In the genomic region with DNA sequence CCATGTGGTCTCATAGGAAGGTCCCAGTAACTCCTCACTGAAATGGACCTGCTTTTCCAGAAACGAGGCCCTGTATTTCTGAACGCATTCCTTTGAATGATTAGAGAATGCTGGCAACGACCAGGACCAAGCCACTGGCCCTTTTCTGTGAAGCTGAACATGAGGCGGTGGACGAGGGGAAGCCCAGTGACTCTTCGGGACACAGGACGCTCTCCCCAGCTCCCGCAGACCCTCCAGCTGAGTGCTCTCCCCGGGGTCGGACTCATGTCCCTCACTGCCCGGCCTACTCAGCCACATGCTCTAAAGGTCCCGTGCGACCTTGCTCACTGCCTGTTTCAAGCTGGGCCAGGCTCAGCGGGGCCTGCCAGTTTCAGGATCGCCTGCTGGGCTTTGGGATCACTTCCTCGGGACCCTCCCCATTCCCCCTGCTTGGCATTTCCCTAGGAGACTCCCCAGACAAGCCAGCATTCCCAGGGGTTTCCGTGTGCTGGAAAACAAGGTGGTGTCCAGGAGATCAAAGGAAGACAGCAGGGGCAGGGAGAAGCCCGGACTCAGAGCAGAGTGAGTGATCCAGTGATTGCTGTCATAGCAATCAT, we compare ENCODE assay signal across 31 cellular contexts. TPM values are rescaled to one million over a fixed set of nuclear protein-coding genes. Genes with fewer than 3 reads are reported as not detected.
"Had no signal": no experiment of that assay in that cellular context is flagged by ENCODE, and none has a peak within 500 bp of the region (broad histone marks: within the 10 kb centered on the region; RNA-seq: fewer than 3 reads in every experiment).

No MANE protein-coding gene starts in this region.

- H3K27me3 Mint-ChIP-seq: activated CD4-positive, alpha-beta memory T cell treated with anti-CD3 and anti-CD28 coated beads for 36 hours; activated naive CD8-positive, alpha-beta T cell treated with anti-CD3 and anti-CD28 coated beads, Interleukin-2, amount 10 ng/mL, durations not matched to agents 7 days and 5 days; IgD-negative memory B cell had no signal

- H3K4me1 Mint-ChIP-seq: activated CD4-positive, alpha-beta T cell treated with anti-CD3 and anti-CD28 coated beads, Interleukin-2, amount 10 ng/mL, durations not matched to agents 7 days and 5 days; activated naive CD4-positive, alpha-beta T cell treated with anti-CD3 and anti-CD28 coated beads, Interleukin-2, amount 10 ng/mL, durations not matched to agents 7 days and 5 days; activated naive CD8-positive, alpha-beta T cell treated with anti-CD3 and anti-CD28 coated beads, Interleukin-2, amount 10 ng/mL, durations not matched to agents 7 days and 5 days; activated T-helper 17 cell treated with anti-CD3 and anti-CD28 coated beads, Interleukin-2, amount 50 U/mL, for 72 hours; IgD-negative memory B cell had no signal

- ATAC-seq: activated T-helper 17 cell treated with anti-CD3 and anti-CD28 coated beads, Interleukin-2, amount 50 U/mL, for 72 hours; Panc1; Right ventricle myocardium inferior; WTC11 had no signal

- H3K27ac Mint-ChIP-seq: activated CD4-positive, alpha-beta memory T cell treated with anti-CD3 and anti-CD28 coated beads for 36 hours; activated CD4-positive, alpha-beta T cell treated with anti-CD3 and anti-CD28 coated beads, Interleukin-2, amount 10 ng/mL, durations not matched to agents 7 days and 5 days; activated naive CD4-positive, alpha-beta T cell treated with anti-CD3 and anti-CD28 coated beads, Interleukin-2, amount 10 ng/mL, durations not matched to agents 7 days and 5 days; activated naive CD8-positive, alpha-beta T cell treated with anti-CD3 and anti-CD28 coated beads, Interleukin-2, amount 10 ng/mL, durations not matched to agents 7 days and 5 days; activated T-helper 17 cell treated with anti-CD3 and anti-CD28 coated beads, Interleukin-2, amount 50 U/mL, for 72 hours; IgD-negative memory B cell; T-helper 1 cell treated with Interleukin-12 subunit alpha and Interleukin-12 subunit beta and Interleukin-4 antibody, amounts not matched to agents 30 μg/mL and 1 μg/mL, for 36 hours; WTC11 had no signal

- H3K9me3 Mint-ChIP-seq: activated CD4-positive, alpha-beta memory T cell treated with anti-CD3 and anti-CD28 coated beads for 36 hours; activated CD4-positive, alpha-beta T cell treated with anti-CD3 and anti-CD28 coated beads, Interleukin-2, amount 10 ng/mL, durations not matched to agents 7 days and 5 days; activated naive CD4-positive, alpha-beta T cell treated with anti-CD3 and anti-CD28 coated beads, Interleukin-2, amount 10 ng/mL, durations not matched to agents 7 days and 5 days; activated naive CD8-positive, alpha-beta T cell treated with anti-CD3 and anti-CD28 coated beads, Interleukin-2, amount 10 ng/mL, durations not matched to agents 7 days and 5 days; activated T-helper 17 cell treated with anti-CD3 and anti-CD28 coated beads, Interleukin-2, amount 50 U/mL, for 72 hours; IgD-negative memory B cell; T-helper 1 cell treated with Interleukin-12 subunit alpha and Interleukin-12 subunit beta and Interleukin-4 antibody, amounts not matched to agents 30 μg/mL and 1 μg/mL, for 36 hours; WTC11 had no signal

- H3K36me3 Mint-ChIP-seq: activated CD4-positive, alpha-beta memory T cell treated with anti-CD3 and anti-CD28 coated beads for 36 hours; activated naive CD4-positive, alpha-beta T cell treated with anti-CD3 and anti-CD28 coated beads, Interleukin-2, amount 10 ng/mL, durations not matched to agents 7 days and 5 days; activated naive CD8-positive, alpha-beta T cell treated with anti-CD3 and anti-CD28 coated beads, Interleukin-2, amount 10 ng/mL, durations not matched to agents 7 days and 5 days; IgD-negative memory B cell; WTC11 had no signal

- H3K4me3 Mint-ChIP-seq: activated CD4-positive, alpha-beta memory T cell treated with anti-CD3 and anti-CD28 coated beads for 36 hours; activated CD4-positive, alpha-beta T cell treated with anti-CD3 and anti-CD28 coated beads, Interleukin-2, amount 10 ng/mL, durations not matched to agents 7 days and 5 days; activated naive CD4-positive, alpha-beta T cell treated with anti-CD3 and anti-CD28 coated beads, Interleukin-2, amount 10 ng/mL, durations not matched to agents 7 days and 5 days; activated naive CD8-positive, alpha-beta T cell treated with anti-CD3 and anti-CD28 coated beads, Interleukin-2, amount 10 ng/mL, durations not matched to agents 7 days and 5 days; activated T-helper 17 cell treated with anti-CD3 and anti-CD28 coated beads, Interleukin-2, amount 50 U/mL, for 72 hours; IgD-negative memory B cell; T-helper 1 cell treated with Interleukin-12 subunit alpha and Interleukin-12 subunit beta and Interleukin-4 antibody, amounts not matched to agents 30 μg/mL and 1 μg/mL, for 36 hours; WTC11 had no signal

- DNase-seq: activated CD4-positive, alpha-beta memory T cell treated with anti-CD3 and anti-CD28 coated beads for 36 hours; activated CD4-positive, alpha-beta T cell treated with anti-CD3 and anti-CD28 coated beads, Interleukin-2, amount 10 ng/mL, durations not matched to agents 7 days and 5 days; activated CD4-positive, CD25-positive, alpha-beta regulatory T cell treated with anti-CD3 and anti-CD28 coated beads, Interleukin-2, amount 50 U/mL, for 72 hours; activated CD8-positive, alpha-beta memory T cell treated with anti-CD3 and anti-CD28 coated beads for 24 hours; activated gamma-delta T cell treated with Interleukin-2 at 50 U/mL for 16 hours; activated naive CD4-positive, alpha-beta T cell treated with anti-CD3 and anti-CD28 coated beads, Interleukin-2, amount 10 ng/mL, durations not matched to agents 7 days and 5 days; activated naive CD8-positive, alpha-beta T cell treated with anti-CD3 and anti-CD28 coated beads, Interleukin-2, amount 10 ng/mL, durations not matched to agents 7 days and 5 days; activated T-cell treated with anti-CD3 and anti-CD28 coated beads, Interleukin-2, amount 50 U/mL, for 48 hours; adrenal gland; anterior cingulate cortex; caudate nucleus; KG1; NCI-H1048; NCI-H1930; NCI-H2171 treated with DMSO at 0.1 percent for 48 hours; NCI-H226; NCI-H510A; NCI-H69; NK-92 treated with Interleukin-12 subunit alpha and Interleukin-12 subunit beta, amount 100 ng/mL, for 24 hours; OCI-M1; RPMI8226; SJCRH30; SK-N-SH had no signal

RNA-seq across cellular contexts. Expression of gene CST9, which starts 2.6 kb away (rescaled TPM):
- total RNA-seq: activated CD4-positive, alpha-beta memory T cell treated with anti-CD3 and anti-CD28 coated beads for 36 hours; activated CD4-positive, alpha-beta T cell treated with anti-CD3 and anti-CD28 coated beads, Interleukin-2, amount 10 ng/mL, durations not matched to agents 7 days and 5 days; activated naive CD8-positive, alpha-beta T cell treated with anti-CD3 and anti-CD28 coated beads, Interleukin-2, amount 10 ng/mL, durations not matched to agents 7 days and 5 days; activated T-helper 17 cell treated with anti-CD3 and anti-CD28 coated beads, Interleukin-2, amount 50 U/mL, for 72 hours; adrenal gland; LHCN-M2; M059J; Right ventricle myocardium inferior; SJCRH30; WTC11 had no signal

RNA-seq across cellular contexts. Expression of gene CST3, which starts 29.4 kb away (rescaled TPM):
- total RNA-seq: activated T-helper 17 cell treated with anti-CD3 and anti-CD28 coated beads, Interleukin-2, amount 50 U/mL, for 72 hours had no signal

RNA-seq across cellular contexts. Expression of gene CST9L, which starts 40.1 kb away (rescaled TPM):
- total RNA-seq: activated CD4-positive, alpha-beta memory T cell treated with anti-CD3 and anti-CD28 coated beads for 36 hours; activated CD4-positive, alpha-beta T cell treated with anti-CD3 and anti-CD28 coated beads, Interleukin-2, amount 10 ng/mL, durations not matched to agents 7 days and 5 days; activated naive CD8-positive, alpha-beta T cell treated with anti-CD3 and anti-CD28 coated beads, Interleukin-2, amount 10 ng/mL, durations not matched to agents 7 days and 5 days; activated T-helper 17 cell treated with anti-CD3 and anti-CD28 coated beads, Interleukin-2, amount 50 U/mL, for 72 hours; adrenal gland; LHCN-M2; M059J; Right ventricle myocardium inferior; SJCRH30; WTC11 had no signal
